ENCODE assay signal across 27 cellular contexts in the genomic region with DNA sequence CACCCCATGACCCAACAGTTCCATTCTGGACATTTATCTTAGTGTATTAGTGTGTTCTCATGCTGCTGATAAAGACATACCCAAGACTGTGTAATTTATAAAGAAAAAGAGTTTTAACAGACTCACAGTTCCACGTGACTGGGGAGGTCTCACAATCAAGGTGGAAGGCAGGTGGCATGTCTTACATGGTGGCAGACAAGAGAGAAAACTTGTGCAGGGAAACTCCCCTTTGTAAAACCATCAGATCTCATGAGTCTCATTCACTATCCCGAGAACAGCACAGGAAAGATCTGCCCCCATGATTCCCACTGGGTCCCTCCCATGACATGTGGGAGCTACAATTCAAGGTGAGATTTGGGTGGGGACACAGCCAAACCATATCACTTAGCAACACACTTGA.
"Had no signal": no experiment of that assay in that cellular context is flagged by ENCODE, and none has a peak within 500 bp of the region (broad histone marks: within the 10 kb centered on the region; RNA-seq: fewer than 3 reads in every experiment).

No MANE protein-coding gene starts in this region.

- ATAC-seq: effector memory CD8-positive, alpha-beta T cell; esophagus mucosa; foreskin keratinocyte; gastrocnemius medialis; gastroesophageal sphincter; heart left ventricle; heart right ventricle had no signal

- H3K4me1 ChIP-seq: colonic mucosa, foreskin keratinocyte had no signal

- H3K27ac ChIP-seq: colonic mucosa, coronary artery, dorsolateral prefrontal cortex, epithelial cell of prostate, esophagus muscularis mucosa, esophagus squamous epithelium, foreskin keratinocyte, gastrocnemius medialis, heart left ventricle, heart right ventricle had no signal

- H3K27me3 ChIP-seq: colonic mucosa, dorsolateral prefrontal cortex, esophagus muscularis mucosa, esophagus squamous epithelium, gastrocnemius medialis, gastroesophageal sphincter, heart left ventricle, heart right ventricle had no signal

- H3K36me3 ChIP-seq: colonic mucosa, esophagus muscularis mucosa, esophagus squamous epithelium, gastrocnemius medialis, gastroesophageal sphincter, heart left ventricle, heart right ventricle had no signal

- FAIRE-seq: colon, endometrium, endothelial cell of umbilical vein, frontal cortex had no signal

- H3K4me3 ChIP-seq: colonic mucosa, coronary artery, dorsolateral prefrontal cortex, esophagus muscularis mucosa, esophagus squamous epithelium, gastrocnemius medialis, gastroesophageal sphincter, heart left ventricle, heart right ventricle had no signal

- DNase-seq: colonic mucosa; cortex of kidney; dermis blood vessel endothelial cell; dorsolateral prefrontal cortex; effector CD4-positive, alpha-beta T cell; effector CD8-positive, alpha-beta T cell; effector memory CD4-positive, alpha-beta T cell; effector memory CD8-positive, alpha-beta T cell; endodermal cell; erythroblast; esophagus squamous epithelium; foreskin fibroblast; foreskin keratinocyte; foreskin melanocyte; gastrocnemius medialis; glutamatergic neuron; heart left ventricle; heart right ventricle had no signal

- H3K9me3 ChIP-seq: colonic mucosa, esophagus muscularis mucosa, esophagus squamous epithelium, gastrocnemius medialis, gastroesophageal sphincter, heart left ventricle had no signal
